In the genomic region with DNA sequence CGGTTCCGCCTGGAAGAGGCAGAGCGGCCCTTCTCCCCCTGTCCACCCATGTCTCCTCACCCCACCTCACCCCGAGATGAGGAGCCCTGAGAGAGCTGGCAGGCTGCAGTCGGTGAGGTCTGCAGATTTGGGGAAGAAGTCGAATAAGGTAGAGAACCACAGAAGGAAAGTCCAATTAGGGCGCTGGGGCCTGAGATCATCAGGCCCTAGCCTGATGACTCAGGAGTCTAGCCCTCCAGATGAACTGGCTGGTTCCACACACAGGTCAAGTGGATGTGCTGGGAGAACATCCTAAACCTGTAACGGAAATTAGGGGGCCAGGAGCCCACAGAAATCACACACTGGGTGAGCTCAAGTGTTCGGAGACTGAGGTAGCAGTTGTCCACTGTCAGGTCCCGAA, we compare ENCODE assay signal across 2 cellular contexts.
TF ChIP-seq lines count a peak whose summit lies in the region.

No MANE protein-coding gene starts in this region.

TF ChIP-seq in A549, 52 proteins besides CTCF, POLR2A, EP300 and RAD21:
- TF ChIP-seq HOXB13 (CRISPR knock-in tag; IDR thresholded peaks at IDR 0.05; ENCODE audit: low read depth), result no peak
- no peak for TF ChIP-seq KDM1A (IDR thresholded peaks at IDR 0.05; ENCODE audit: low read depth)
- TF ChIP-seq EHF (CRISPR knock-in tag; IDR thresholded peaks at IDR 0.05), result no peak
- TF ChIP-seq HEYL (CRISPR knock-in tag; IDR thresholded peaks at IDR 0.05), result no peak
- TF ChIP-seq, protein P1, sequence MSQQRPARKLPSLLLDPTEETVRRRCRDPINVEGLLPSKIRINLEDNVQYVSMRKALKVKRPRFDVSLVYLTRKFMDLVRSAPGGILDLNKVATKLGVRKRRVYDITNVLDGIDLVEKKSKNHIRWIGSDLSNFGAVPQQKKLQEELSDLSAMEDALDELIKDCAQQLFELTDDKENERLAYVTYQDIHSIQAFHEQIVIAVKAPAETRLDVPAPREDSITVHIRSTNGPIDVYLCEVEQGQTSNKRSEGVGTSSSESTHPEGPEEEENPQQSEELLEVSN (IDR thresholded peaks at IDR 0.05; ENCODE audit: borderline replicate concordance, low read depth), result no peak
- no peak for TF ChIP-seq SMC3 (IDR thresholded peaks at IDR 0.05)
- TF ChIP-seq TFCP2L1 (CRISPR knock-in tag; IDR thresholded peaks at IDR 0.05), result no peak
- TF ChIP-seq, protein P2, sequence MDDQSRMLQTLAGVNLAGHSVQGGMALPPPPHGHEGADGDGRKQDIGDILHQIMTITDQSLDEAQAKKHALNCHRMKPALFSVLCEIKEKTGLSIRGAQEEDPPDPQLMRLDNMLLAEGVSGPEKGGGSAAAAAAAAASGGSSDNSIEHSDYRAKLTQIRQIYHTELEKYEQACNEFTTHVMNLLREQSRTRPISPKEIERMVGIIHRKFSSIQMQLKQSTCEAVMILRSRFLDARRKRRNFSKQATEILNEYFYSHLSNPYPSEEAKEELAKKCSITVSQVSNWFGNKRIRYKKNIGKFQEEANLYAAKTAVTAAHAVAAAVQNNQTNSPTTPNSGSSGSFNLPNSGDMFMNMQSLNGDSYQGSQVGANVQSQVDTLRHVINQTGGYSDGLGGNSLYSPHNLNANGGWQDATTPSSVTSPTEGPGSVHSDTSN (IDR thresholded peaks at IDR 0.05), result no peak
- TF ChIP-seq BHLHE40 (IDR thresholded peaks at IDR 0.05; ENCODE audit: low read depth, low read length), result no peak
- TF ChIP-seq ZC3H11A (IDR thresholded peaks at IDR 0.05), result no peak
- TF ChIP-seq CBX8 (IDR thresholded peaks at IDR 0.05), result no peak
- TF ChIP-seq, protein P3, sequence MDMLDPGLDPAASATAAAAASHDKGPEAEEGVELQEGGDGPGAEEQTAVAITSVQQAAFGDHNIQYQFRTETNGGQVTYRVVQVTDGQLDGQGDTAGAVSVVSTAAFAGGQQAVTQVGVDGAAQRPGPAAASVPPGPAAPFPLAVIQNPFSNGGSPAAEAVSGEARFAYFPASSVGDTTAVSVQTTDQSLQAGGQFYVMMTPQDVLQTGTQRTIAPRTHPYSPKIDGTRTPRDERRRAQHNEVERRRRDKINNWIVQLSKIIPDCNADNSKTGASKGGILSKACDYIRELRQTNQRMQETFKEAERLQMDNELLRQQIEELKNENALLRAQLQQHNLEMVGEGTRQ (IDR thresholded peaks at IDR 0.05), result no peak

TF ChIP-seq in IMR-90, 13 proteins besides CTCF, POLR2A, EP300 and RAD21:
- TF ChIP-seq MAFK (IDR thresholded peaks at IDR 0.05; ENCODE audit: low read depth, low read length) (no peak), RCOR1 (IDR thresholded peaks at IDR 0.05; ENCODE audit: insufficient replicate concordance, low read length) (no peak), MAZ (IDR thresholded peaks at IDR 0.05; ENCODE audit: borderline replicate concordance, low read depth, low read length) (no peak), CEBPB (IDR thresholded peaks at IDR 0.05; ENCODE audit: low read depth, low read length) (no peak), RFX5 (IDR thresholded peaks at IDR 0.05; ENCODE audit: low read depth, low read length) (no peak), MXI1 (IDR thresholded peaks at IDR 0.05; ENCODE audit: borderline replicate concordance, low read depth, low read length) (no peak), CHD1 (IDR thresholded peaks at IDR 0.05; ENCODE audit: low read depth, low read length) (no peak), NFE2L2 (IDR thresholded peaks at IDR 0.05; ENCODE audit: low read depth, low read length) (no peak), FOS (IDR thresholded peaks at IDR 0.05; ENCODE audit: low read depth, low read length) (no peak), SMC3 (IDR thresholded peaks at IDR 0.05; ENCODE audit: low read depth, low read length) (no peak)
- TF ChIP-seq, protein P4, sequence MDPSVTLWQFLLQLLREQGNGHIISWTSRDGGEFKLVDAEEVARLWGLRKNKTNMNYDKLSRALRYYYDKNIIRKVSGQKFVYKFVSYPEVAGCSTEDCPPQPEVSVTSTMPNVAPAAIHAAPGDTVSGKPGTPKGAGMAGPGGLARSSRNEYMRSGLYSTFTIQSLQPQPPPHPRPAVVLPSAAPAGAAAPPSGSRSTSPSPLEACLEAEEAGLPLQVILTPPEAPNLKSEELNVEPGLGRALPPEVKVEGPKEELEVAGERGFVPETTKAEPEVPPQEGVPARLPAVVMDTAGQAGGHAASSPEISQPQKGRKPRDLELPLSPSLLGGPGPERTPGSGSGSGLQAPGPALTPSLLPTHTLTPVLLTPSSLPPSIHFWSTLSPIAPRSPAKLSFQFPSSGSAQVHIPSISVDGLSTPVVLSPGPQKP (IDR thresholded peaks at IDR 0.05; ENCODE audit: borderline replicate concordance, low read depth, low read length), result no peak
- TF ChIP-seq, protein P3 (IDR thresholded peaks at IDR 0.05; ENCODE audit: low read depth, low read length), result no peak
